Comparison of ENCODE assay signal across 12 cellular contexts in the genomic region with DNA sequence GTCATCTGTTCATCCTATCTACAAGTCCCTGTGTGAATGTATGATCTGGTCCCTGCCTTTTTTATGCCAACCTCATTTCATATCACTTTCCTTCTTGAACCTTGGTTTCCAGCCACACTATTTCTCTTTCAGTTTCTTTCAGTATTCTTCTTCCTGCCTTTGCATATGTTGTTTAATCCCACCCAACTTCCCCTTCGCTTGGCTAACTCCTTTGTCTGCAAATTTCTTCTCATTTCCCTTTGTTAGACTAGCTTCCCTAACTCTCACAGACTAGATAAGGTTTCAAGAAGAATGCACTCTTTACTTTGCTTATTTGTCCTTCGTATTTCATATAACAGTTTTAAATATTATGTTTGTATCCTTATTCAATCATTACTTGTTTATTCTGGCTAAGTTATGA.
"Had no signal": no experiment of that assay in that cellular context is flagged by ENCODE, and none has a peak within 500 bp of the region (broad histone marks: within the 10 kb centered on the region; RNA-seq: fewer than 3 reads in every experiment).

No MANE protein-coding gene starts in this region.

- H3K27me3 ChIP-seq: heart left ventricle had no signal

- H3K4me3 ChIP-seq: heart left ventricle had no signal

- H3K36me3 ChIP-seq: heart left ventricle had no signal

- H3K4me3 Mint-ChIP-seq: activated CD4-positive, alpha-beta T cell treated with anti-CD3 and anti-CD28 coated beads for 36 hours; activated CD8-positive, alpha-beta T cell treated with anti-CD3 and anti-CD28 coated beads, Interleukin-2, amount 10 ng/mL, durations not matched to agents 7 days and 5 days; activated naive CD8-positive, alpha-beta T cell treated with anti-CD3 and anti-CD28 coated beads, Interleukin-2, amount 50 U/mL, for 24 hours; natural killer cell; stimulated activated naive CD8-positive, alpha-beta T cell treated with anti-CD3 and anti-CD28 coated beads, Interleukin-15, Interleukin-2, amounts not matched to agents 100 ng/mL and 50 ng/mL, for 24 hours had no signal

- ATAC-seq: activated CD4-positive, alpha-beta T cell treated with anti-CD3 and anti-CD28 coated beads for 36 hours; activated CD8-positive, alpha-beta T cell treated with anti-CD3 and anti-CD28 coated beads, Interleukin-2, amount 10 ng/mL, durations not matched to agents 7 days and 5 days; activated naive CD8-positive, alpha-beta T cell treated with anti-CD3 and anti-CD28 coated beads, Interleukin-2, amount 50 U/mL, for 24 hours; heart left ventricle; natural killer cell had no signal

- H3K4me1 ChIP-seq: heart left ventricle had no signal

- DNase-seq: activated CD4-positive, alpha-beta T cell treated with anti-CD3 and anti-CD28 coated beads for 36 hours; activated CD8-positive, alpha-beta memory T cell treated with anti-CD3 and anti-CD28 coated beads, Interleukin-2, amount 50 U/mL, for 48 hours; activated CD8-positive, alpha-beta T cell treated with anti-CD3 and anti-CD28 coated beads, Interleukin-2, amount 10 ng/mL, durations not matched to agents 7 days and 5 days; activated naive CD8-positive, alpha-beta T cell treated with anti-CD3 and anti-CD28 coated beads, Interleukin-2, amount 50 U/mL, for 24 hours; heart left ventricle; mammary epithelial cell; natural killer cell; stimulated activated CD4-positive, alpha-beta T cell treated with anti-CD3 and anti-CD28 coated beads, Interleukin-2, amount 100 ng/mL, for 48 hours; stimulated activated CD8-positive, alpha-beta memory T cell treated with anti-CD3 and anti-CD28 coated beads, Interleukin-4, amount 100 ng/mL, for 48 hours; T-helper 9 cell had no signal

- H3K4me1 Mint-ChIP-seq: activated CD4-positive, alpha-beta T cell treated with anti-CD3 and anti-CD28 coated beads for 36 hours; activated naive CD8-positive, alpha-beta T cell treated with anti-CD3 and anti-CD28 coated beads, Interleukin-2, amount 50 U/mL, for 24 hours; natural killer cell had no signal

- H3K27ac ChIP-seq: heart left ventricle, VCaP had no signal

- H3K27ac Mint-ChIP-seq: activated CD4-positive, alpha-beta T cell treated with anti-CD3 and anti-CD28 coated beads for 36 hours; activated CD8-positive, alpha-beta T cell treated with anti-CD3 and anti-CD28 coated beads, Interleukin-2, amount 10 ng/mL, durations not matched to agents 7 days and 5 days; activated naive CD8-positive, alpha-beta T cell treated with anti-CD3 and anti-CD28 coated beads, Interleukin-2, amount 50 U/mL, for 24 hours; natural killer cell; stimulated activated naive CD8-positive, alpha-beta T cell treated with anti-CD3 and anti-CD28 coated beads, Interleukin-15, Interleukin-2, amounts not matched to agents 100 ng/mL and 50 ng/mL, for 24 hours had no signal

- H3K27me3 Mint-ChIP-seq: activated CD4-positive, alpha-beta T cell treated with anti-CD3 and anti-CD28 coated beads for 36 hours; activated naive CD8-positive, alpha-beta T cell treated with anti-CD3 and anti-CD28 coated beads, Interleukin-2, amount 50 U/mL, for 24 hours; stimulated activated naive CD8-positive, alpha-beta T cell treated with anti-CD3 and anti-CD28 coated beads, Interleukin-15, Interleukin-2, amounts not matched to agents 100 ng/mL and 50 ng/mL, for 24 hours had no signal

- H3K36me3 Mint-ChIP-seq: natural killer cell had no signal
